In the genomic region with DNA sequence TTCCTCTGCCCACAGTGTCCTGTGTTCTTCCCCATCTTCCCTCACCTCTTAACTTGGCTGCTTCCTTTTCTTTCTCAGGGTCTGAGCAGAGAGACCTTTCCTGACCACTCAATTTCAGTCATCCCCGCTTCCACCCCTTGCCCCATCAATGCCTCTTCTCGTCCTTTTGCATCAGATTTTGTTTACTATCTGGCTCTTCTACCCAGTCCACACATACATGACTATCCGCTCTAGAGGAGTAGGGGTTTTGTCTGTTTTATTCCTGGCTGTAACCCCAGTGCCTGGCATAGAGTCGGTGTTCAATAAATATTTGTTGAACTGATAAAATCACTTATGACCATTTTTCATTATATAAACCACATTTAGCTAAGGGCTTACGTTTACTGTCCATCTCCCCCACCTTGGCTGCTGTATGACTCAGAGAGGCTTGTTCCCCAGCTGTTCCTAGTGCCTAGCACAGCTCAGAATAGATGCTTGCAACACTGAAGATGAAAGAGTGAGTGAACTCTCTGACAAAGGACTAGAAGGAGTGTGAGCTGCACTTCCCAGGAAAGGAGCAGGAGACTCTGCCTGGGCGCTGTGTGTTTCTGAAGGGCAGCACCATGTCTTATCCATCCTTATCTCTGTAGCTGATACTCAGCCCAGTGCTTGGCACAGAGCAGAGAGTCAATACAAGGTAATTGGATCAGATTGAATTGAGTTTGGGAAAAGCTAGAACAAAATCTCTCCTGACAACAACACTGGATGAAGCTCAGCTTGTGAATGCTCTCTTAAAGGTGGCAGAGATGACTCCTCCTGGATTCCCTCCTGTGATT, we compare ENCODE assay signal across 14 cellular contexts. TPM values are rescaled to one million over a fixed set of nuclear protein-coding genes. Genes with fewer than 3 reads are reported as not detected.
DNase-seq lines count a peak whose midpoint lies in the region; ATAC-seq, FAIRE-seq and TF ChIP-seq lines count a peak whose summit lies in the region.
"Had no signal": no experiment of that assay in that cellular context is flagged by ENCODE, and none has a peak within 500 bp of the region (broad histone marks: within the 10 kb centered on the region; RNA-seq: fewer than 3 reads in every experiment).

No MANE protein-coding gene starts in this region.

- no peak for TF ChIP-seq CTCF in activated B cell treated with CpG ODN at 0.5 μM for 24 hours (IDR thresholded peaks at IDR 0.05)
- TF ChIP-seq CTCF in hepatocyte (IDR thresholded peaks at IDR 0.05; ENCODE audit: poor library complexity): no peak

- H3K36me3 ChIP-seq in hepatocyte (replicated peaks; ENCODE audit: insufficient read depth, low read depth): no peaks in the 10 kb centered on the region
- H3K36me3 ChIP-seq: ovary had no signal

- FAIRE-seq in RCC 7860 (lab: Jason Lieb, UNC): no peak
- FAIRE-seq: GM12891 had no signal

- H4K20me1 ChIP-seq in hepatocyte (ENCODE audit: insufficient read depth, poor library complexity, severe bottlenecking): peaks cover 16% of the 10 kb centered on the region

- no peaks in the 10 kb centered on the region for H3K27me3 ChIP-seq in hepatocyte
- H3K27me3 ChIP-seq: ovary had no signal

- H3K36me3 Mint-ChIP-seq in activated T-cell treated with anti-CD3 and anti-CD28 coated beads, Interleukin-2, amount 50 U/mL, for 72 hours (ENCODE audit: insufficient read depth in 2 of 2): peaks cover 18 to 40% of the 10 kb centered on the region in 2 donors
- H3K36me3 Mint-ChIP-seq in activated B cell treated with CpG ODN at 0.5 μM for 24 hours (ENCODE audit: low read depth): peaks cover 83% of the 10 kb centered on the region
- H3K36me3 Mint-ChIP-seq in stimulated activated naive B cell treated with anti-CD40 and anti-IgM and Interleukin-4, amounts not matched to agents 10 μg/mL and 1 μg/mL and 100 μg/mL, for 72 hours: peaks cover 51 to 93% of the 10 kb centered on the region in 2 donors

- WGBS in hepatocyte (ENCODE audit: low lambda C conversion rate, missing lambda C conversion rate): 56% methylated on average over 6 of the region's 6 CpGs

- no peak overlapping the region for H3K4me2 ChIP-seq in hepatocyte

- DNase-seq in activated T-cell treated with anti-CD3 and anti-CD28 coated beads, Interleukin-2, amount 50 U/mL, for 72 hours: no peak
- DNase-seq in activated T-cell treated with anti-CD3 and anti-CD28 coated beads for 4 hours: no peak
- no peak for DNase-seq in activated B cell treated with CpG ODN at 0.5 μM for 24 hours
- DNase-seq in hepatocyte (ENCODE audit: low spot score): no peak
- DNase-seq in stimulated activated naive B cell treated with anti-CD40 and anti-IgM and Interleukin-4, amounts not matched to agents 10 μg/mL and 1 μg/mL and 100 μg/mL, for 72 hours: no peak
- no peak for DNase-seq in COLO668 (lab: John Stamatoyannopoulos, UW; ENCODE audit: unreplicated experiment)
- no peak for DNase-seq in COR-L47 (lab: John Stamatoyannopoulos, UW)
- DNase-seq in RCC 7860 (ENCODE audit: low spot score): no peak
- DNase-seq: activated CD4-positive, alpha-beta T cell treated with anti-CD3 and anti-CD28 coated beads, Interleukin-2, amount 50 U/mL, for 1 hour; AML-193; caudate nucleus; NCI-H1105; ovary had no signal

- peaks cover 11% of the 10 kb centered on the region for H3K4me1 ChIP-seq in hepatocyte (ENCODE audit: insufficient read depth)

- POLR2A ChIA-PET in activated B cell treated with CpG ODN at 0.5 μM for 24 hours (lab: Charles Lee): interaction anchor here (0.9 to 2.6 kb wide), 5 partner anchors 10 to 23 kb away, joined by 3 to 8 read pairs (median 4); a partner anchor contains a TSS

- peaks cover 67% of the 10 kb centered on the region for H3K4me1 Mint-ChIP-seq in activated T-cell treated with anti-CD3 and anti-CD28 coated beads, Interleukin-2, amount 50 U/mL, for 72 hours (ENCODE audit: low read depth)
- peaks cover 57% of the 10 kb centered on the region for H3K4me1 Mint-ChIP-seq in activated B cell treated with CpG ODN at 0.5 μM for 24 hours
- peaks cover 26 to 85% of the 10 kb centered on the region in 2 donors for H3K4me1 Mint-ChIP-seq in stimulated activated naive B cell treated with anti-CD40 and anti-IgM and Interleukin-4, amounts not matched to agents 10 μg/mL and 1 μg/mL and 100 μg/mL, for 72 hours

- H3K9me3 Mint-ChIP-seq in activated T-cell treated with anti-CD3 and anti-CD28 coated beads, Interleukin-2, amount 50 U/mL, for 72 hours: no peaks in the 10 kb centered on the region
- H3K9me3 Mint-ChIP-seq in activated B cell treated with CpG ODN at 0.5 μM for 24 hours: peaks cover 1% of the 10 kb centered on the region
- peaks cover 0 to 2% of the 10 kb centered on the region in 2 donors for H3K9me3 Mint-ChIP-seq in stimulated activated naive B cell treated with anti-CD40 and anti-IgM and Interleukin-4, amounts not matched to agents 10 μg/mL and 1 μg/mL and 100 μg/mL, for 72 hours

- H3K4me3 Mint-ChIP-seq in activated T-cell treated with anti-CD3 and anti-CD28 coated beads, Interleukin-2, amount 50 U/mL, for 72 hours: no peak overlapping the region
- H3K4me3 Mint-ChIP-seq in activated B cell treated with CpG ODN at 0.5 μM for 24 hours: no peak overlapping the region
- peak overlapping the region in 1 of 2 donors; percentile 1 for H3K4me3 Mint-ChIP-seq in stimulated activated naive B cell treated with anti-CD40 and anti-IgM and Interleukin-4, amounts not matched to agents 10 μg/mL and 1 μg/mL and 100 μg/mL, for 72 hours

- peak overlapping the region; percentile 9 for H3K27ac ChIP-seq in hepatocyte
- H3K27ac ChIP-seq: ovary had no signal

- peaks cover 100% of the 10 kb centered on the region for H3K79me2 ChIP-seq in hepatocyte

- no peaks in the 10 kb centered on the region for H3K9me2 ChIP-seq in hepatocyte (replicated peaks; ENCODE audit: insufficient read depth)

- H3K4me3 ChIP-seq in hepatocyte: no peak overlapping the region
- H3K4me3 ChIP-seq: ovary had no signal

- peak overlapping the region; percentile 27 for H3K27ac Mint-ChIP-seq in activated T-cell treated with anti-CD3 and anti-CD28 coated beads, Interleukin-2, amount 50 U/mL, for 72 hours
- peak overlapping the region; percentile 15 for H3K27ac Mint-ChIP-seq in activated B cell treated with CpG ODN at 0.5 μM for 24 hours
- H3K27ac Mint-ChIP-seq in stimulated activated naive B cell treated with anti-CD40 and anti-IgM and Interleukin-4, amounts not matched to agents 10 μg/mL and 1 μg/mL and 100 μg/mL, for 72 hours: peak overlapping the region; percentile 63

- no peak overlapping the region for H2AFZ ChIP-seq in hepatocyte

- ATAC-seq in activated T-cell treated with anti-CD3 and anti-CD28 coated beads, Interleukin-2, amount 50 U/mL, for 72 hours (replicated peaks in 1 of 2): no peak
- no peak for ATAC-seq in activated B cell treated with CpG ODN at 0.5 μM for 24 hours (ENCODE audit: low read depth)
- no peak for ATAC-seq in stimulated activated naive B cell treated with anti-CD40 and anti-IgM and Interleukin-4, amounts not matched to agents 10 μg/mL and 1 μg/mL and 100 μg/mL, for 72 hours (replicated peaks)

- no peaks in the 10 kb centered on the region for H3K27me3 Mint-ChIP-seq in activated T-cell treated with anti-CD3 and anti-CD28 coated beads, Interleukin-2, amount 50 U/mL, for 72 hours (ENCODE audit: low read depth)
- no peaks in the 10 kb centered on the region for H3K27me3 Mint-ChIP-seq in activated B cell treated with CpG ODN at 0.5 μM for 24 hours
- H3K27me3 Mint-ChIP-seq in stimulated activated naive B cell treated with anti-CD40 and anti-IgM and Interleukin-4, amounts not matched to agents 10 μg/mL and 1 μg/mL and 100 μg/mL, for 72 hours: no peaks in the 10 kb centered on the region

- no peaks in the 10 kb centered on the region for H3K9me3 ChIP-seq in hepatocyte (ENCODE audit: low read depth)
- H3K9me3 ChIP-seq: ovary had no signal

- intact Hi-C loops in activated B cell treated with CpG ODN at 0.5 μM for 24 hours (cut with micrococcal nuclease): loop anchor here (1.0 kb wide), 1 partner anchor 11 kb away; no protein-coding TSS in a partner anchor

- CTCF ChIA-PET in activated B cell treated with CpG ODN at 0.5 μM for 24 hours (lab: Charles Lee): interaction anchor here (0.8 to 1.3 kb wide), 2 partner anchors 14 to 322 kb away, joined by 4 to 5 read pairs; no protein-coding TSS in a partner anchor

RNA-seq across cellular contexts. Expression of a gene that starts 21.9 kb away (rescaled TPM):
- total RNA-seq in activated T-cell treated with anti-CD3 and anti-CD28 coated beads, Interleukin-2, amount 50 U/mL, for 72 hours: 100 to 1,000 TPM in 1 of 2 donors, 10 to 100 TPM in 1; 74.4 to 113 TPM
- total RNA-seq in activated B cell treated with CpG ODN at 0.5 μM for 24 hours: 67.4 and 76.8 TPM in 2 replicates
- 55.0 and 56.8 TPM in 2 replicates for total RNA-seq in hepatocyte
- 53.2 and 82.8 TPM in 2 replicates for polyA plus RNA-seq in hepatocyte
